In the genomic region with DNA sequence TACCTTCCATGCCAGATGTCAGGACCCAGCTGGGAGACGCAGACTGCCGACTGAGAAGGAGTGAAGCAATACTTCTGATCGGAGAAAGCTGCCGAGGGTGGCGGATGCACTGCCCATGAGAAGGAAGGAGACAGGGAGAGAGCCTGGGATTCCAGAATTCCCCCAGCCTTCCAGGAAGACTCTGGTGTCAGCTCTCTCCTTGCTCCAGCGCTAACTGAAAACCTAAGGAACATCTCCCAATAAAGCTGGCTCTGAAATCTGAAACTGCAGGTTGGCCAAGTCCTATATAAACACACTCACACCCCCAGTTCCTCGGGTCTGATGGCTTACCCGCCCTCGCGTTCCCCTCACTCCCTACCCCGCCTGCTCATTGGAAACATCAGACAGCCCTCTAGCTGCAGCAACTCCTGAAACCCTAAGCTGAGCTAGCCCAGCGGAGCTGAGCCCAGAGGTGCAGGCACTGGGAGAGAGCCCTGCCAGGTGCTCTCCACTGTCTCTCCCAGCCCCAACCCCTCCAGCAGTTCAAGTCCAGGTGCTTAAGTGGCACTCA, we compare ENCODE assay signal across 10 cellular contexts. TPM values are rescaled to one million over a fixed set of nuclear protein-coding genes. Genes with fewer than 3 reads are reported as not detected.
DNase-seq lines count a peak whose midpoint lies in the region; ATAC-seq and TF ChIP-seq lines count a peak whose summit lies in the region.
"Had no signal": no experiment of that assay in that cellular context is flagged by ENCODE, and none has a peak within 500 bp of the region (broad histone marks: within the 10 kb centered on the region; RNA-seq: fewer than 3 reads in every experiment).

No MANE protein-coding gene starts in this region.

- peak overlapping the region; percentile 46 to 47 for H3K4me3 ChIP-seq in foreskin fibroblast (ENCODE audit: low read depth in 1 of 2, low read length in 2 of 2)

- TF ChIP-seq CTCF in foreskin fibroblast (IDR thresholded peaks at IDR 0.05; ENCODE audit: low read depth, low read length) = no peak

- intact Hi-C loops in posterior cingulate gyrus (cut with DNase I) = loop anchor here (10.0 kb wide), 1 partner anchor 47 kb away; the partner anchor contains the start of gene PLEKHA6

- ATAC-seq in HG03108 (IDR thresholded peaks at IDR 0.05; ENCODE audit: unreplicated experiment) = no peak

- DNase-seq in ELF-1 (ENCODE audit: low read depth, low spot score) (peak; percentile 66), NCI-H345 treated with DMSO at 0.1 percent for 48 hours (lab: John Stamatoyannopoulos, UW; ENCODE audit: unreplicated experiment) (peak; percentile 16), foreskin fibroblast (peak; percentile 51 to 73), posterior cingulate gyrus (peak in 9 of 10 donors; percentile 36 to 94 (median 64)), activated gamma-delta T cell (lab: John Stamatoyannopoulos, UW) (no peak), midbrain (lab: John Stamatoyannopoulos, UW) (no peak), ureter (ENCODE audit: low spot score) (no peak)
- DNase-seq: effector memory CD4-positive, alpha-beta T cell; stimulated activated CD4-positive, alpha-beta T cell treated with anti-CD3 and anti-CD28 coated beads, Interleukin-4, amount 100 ng/mL, for 4 hours had no signal

RNA-seq across cellular contexts. Expression of gene PLEKHA6, which starts 52.3 kb away (rescaled TPM):
- 61.5 TPM for total RNA-seq in ureter

Comparison
In these comparisons a context has a peak if more than half of its experiments do, and no peak if none do; other contexts are left out.
1. DNase-seq: peak in ELF-1 (single experiment), NCI-H345 treated with DMSO at 0.1 percent for 48 hours (single experiment), foreskin fibroblast (2 of 2) and posterior cingulate gyrus (9 of 10); none in activated gamma-delta T cell (single experiment), midbrain (single experiment) and ureter (single experiment).